In the genomic region with DNA sequence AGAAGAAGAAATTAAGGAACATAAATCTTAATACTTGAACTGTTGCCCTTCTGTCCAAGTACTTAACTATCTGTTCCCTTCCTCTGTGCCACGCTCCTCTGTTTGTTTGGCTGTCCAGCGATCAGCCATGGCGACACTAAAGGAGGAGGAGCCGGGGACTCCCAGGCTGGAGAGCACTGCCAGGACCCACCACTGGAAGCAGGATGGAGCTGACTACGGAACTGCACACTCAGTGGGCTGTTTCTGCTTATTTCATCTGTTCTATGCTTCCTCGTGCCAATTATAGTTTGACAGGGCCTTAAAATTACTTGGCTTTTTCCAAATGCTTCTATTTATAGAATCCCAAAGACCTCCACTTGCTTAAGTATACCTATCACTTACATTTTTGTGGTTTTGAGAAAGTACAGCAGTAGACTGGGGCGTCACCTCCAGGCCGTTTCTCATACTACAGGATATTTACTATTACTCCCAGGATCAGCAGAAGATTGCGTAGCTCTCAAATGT, we compare ENCODE assay signal across 8 cellular contexts. TPM values are rescaled to one million over a fixed set of nuclear protein-coding genes. Genes with fewer than 3 reads are reported as not detected.
A peak's percentile ranks its signal among the peaks of the same experiment; 100 is the strongest.
DNase-seq lines count a peak whose midpoint lies in the region; ATAC-seq, FAIRE-seq and TF ChIP-seq lines count a peak whose summit lies in the region.

No MANE protein-coding gene starts in this region.

- H3K4me2 ChIP-seq in astrocyte (ENCODE audit: low read length): no peak overlapping the region

- H3K27ac ChIP-seq in astrocyte (ENCODE audit: low read depth, low read length): no peak overlapping the region
- peak overlapping the region; percentile 50 to 59 for H3K27ac ChIP-seq in left lung

- H3K4me3 ChIP-seq in astrocyte (ENCODE audit: insufficient read depth, low read depth, low read length): no peak overlapping the region
- H3K4me3 ChIP-seq in left lung: no peak overlapping the region

- no peak overlapping the region for H3K9ac ChIP-seq in astrocyte (ENCODE audit: low read length)

- H3K27me3 ChIP-seq in astrocyte (ENCODE audit: insufficient read depth, low read length) (peaks cover 29% of the 10 kb centered on the region), left lung (peaks cover 0 to 17% of the 10 kb centered on the region in 2 donors)

- intact Hi-C loops in left lung (cut with DNase I): no loop called here

- peaks cover 2% of the 10 kb centered on the region for H3K36me3 Mint-ChIP-seq in astrocyte (ENCODE audit: low read depth, unreplicated experiment)

- H3K4me1 Mint-ChIP-seq in astrocyte (ENCODE audit: low read depth, unreplicated experiment): no peaks in the 10 kb centered on the region

- DNase-seq in NCI-H748 (lab: John Stamatoyannopoulos, UW; ENCODE audit: unreplicated experiment) (peak; percentile 60), NCI-H748 treated with DMSO at 0.1 percent for 48 hours (lab: John Stamatoyannopoulos, UW) (no peak), NCI-H146 (lab: John Stamatoyannopoulos, UW) (peak; percentile 60), astrocyte (ENCODE audit: low read depth) (peak; percentile 16), left lung (peak in 1 of 2 donors; percentile 80), GM19238 (ENCODE audit: insufficient read length, low spot score) (no peak), NCI-H1436 (lab: John Stamatoyannopoulos, UW) (no peak)

- H3K4me3 Mint-ChIP-seq in astrocyte (ENCODE audit: unreplicated experiment): no peak overlapping the region

- H3K9me3 ChIP-seq in astrocyte (ENCODE audit: insufficient read depth, low read depth, low read length) (no peaks in the 10 kb centered on the region), left lung (no peaks in the 10 kb centered on the region)

- no peaks in the 10 kb centered on the region for H3K79me2 ChIP-seq in astrocyte (ENCODE audit: insufficient read depth, low read length)

- FAIRE-seq in astrocyte (lab: Jason Lieb, UNC): no peak

- H3K9me3 Mint-ChIP-seq in astrocyte (ENCODE audit: unreplicated experiment): peaks cover 28% of the 10 kb centered on the region

- no peak overlapping the region for H3K27ac Mint-ChIP-seq in astrocyte (ENCODE audit: unreplicated experiment)

- TF ChIP-seq CTCF in astrocyte (IDR thresholded peaks at IDR 0.05; ENCODE audit: insufficient read depth, low read depth, low read length) (peak; percentile 14), left lung (IDR thresholded peaks at IDR 0.05) (peak in 1 of 2 donors; percentile 71)

- H2AFZ ChIP-seq in astrocyte (ENCODE audit: low read depth, low read length): no peak overlapping the region

- H3K36me3 ChIP-seq in astrocyte (ENCODE audit: insufficient read depth, low read length): no peaks in the 10 kb centered on the region
- H3K36me3 ChIP-seq in left lung: no peaks in the 10 kb centered on the region

- ATAC-seq in left lung (peak; percentile 79), GM19324 (IDR thresholded peaks at IDR 0.05; ENCODE audit: low FRiP score, unreplicated experiment) (no peak)

- H4K20me1 ChIP-seq in astrocyte (ENCODE audit: insufficient read depth, low read length): no peaks in the 10 kb centered on the region

- no peaks in the 10 kb centered on the region for H3K4me1 ChIP-seq in astrocyte (ENCODE audit: insufficient read depth, low read length)
- peaks cover 7 to 13% of the 10 kb centered on the region in 2 donors for H3K4me1 ChIP-seq in left lung

- peaks cover 24% of the 10 kb centered on the region for H3K27me3 Mint-ChIP-seq in astrocyte (ENCODE audit: low read depth, unreplicated experiment)

RNA-seq across cellular contexts. Expression of a gene that starts 17.1 kb away (rescaled TPM):
- 0.30 TPM in 1 of 2 replicates, not detected in the other for total RNA-seq in astrocyte
- total RNA-seq in left lung: 1 to 10 TPM; 3.4 to 7.0 TPM

Comparison
In these comparisons a context has a peak if more than half of its experiments do, and no peak if none do; other contexts are left out.
1. DNase-seq: peak in NCI-H748 (single experiment), NCI-H146 (single experiment) and astrocyte (single experiment); none in NCI-H748 treated with DMSO at 0.1 percent for 48 hours (single experiment), GM19238 (single experiment) and NCI-H1436 (single experiment).